ENCODE assay signal across 8 cellular contexts in genomic region chrX:14029425-14030247, GRCh38. TPM values are rescaled to one million over a fixed set of nuclear protein-coding genes. Genes with fewer than 3 reads are reported as not detected.
DNase-seq lines count a peak whose midpoint lies in the region; ATAC-seq, FAIRE-seq and TF ChIP-seq lines count a peak whose summit lies in the region.

A gene with protein sequence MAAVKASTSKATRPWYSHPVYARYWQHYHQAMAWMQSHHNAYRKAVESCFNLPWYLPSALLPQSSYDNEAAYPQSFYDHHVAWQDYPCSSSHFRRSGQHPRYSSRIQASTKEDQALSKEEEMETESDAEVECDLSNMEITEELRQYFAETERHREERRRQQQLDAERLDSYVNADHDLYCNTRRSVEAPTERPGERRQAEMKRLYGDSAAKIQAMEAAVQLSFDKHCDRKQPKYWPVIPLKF (minus strand): TSS chrX:14029892. CDS start chrX:14021478, 8,414 bp downstream.

- no peaks in the 10 kb centered on the region for H3K27me3 Mint-ChIP-seq in T-helper 17 cell

- TF ChIP-seq POLR2A in GM12891 (IDR thresholded peaks at IDR 0.05; ENCODE audit: low read depth, low read length) = 0 out of 2 replicates have a peak, but pooled peaks have one; percentile 50

- peaks cover 17% of the 10 kb centered on the region for H3K4me1 Mint-ChIP-seq in T-helper 17 cell

- TF ChIP-seq CTCF in right atrium auricular region (IDR thresholded peaks at IDR 0.05) = no peak

- H3K27ac ChIP-seq in right atrium auricular region = peak within 1 kb of the TSS; percentile 75 to 76

- H3K4me1 ChIP-seq in right atrium auricular region = peaks cover 0 to 20% of the 10 kb centered on the region in 2 donors

- H3K4me3 Mint-ChIP-seq in T-helper 17 cell = peak within 1 kb of the TSS; percentile 96

- no peaks in the 10 kb centered on the region for H3K36me3 ChIP-seq in right atrium auricular region

- no peaks in the 10 kb centered on the region for H3K9me3 ChIP-seq in T-helper 17 cell (ENCODE audit: control insufficient read depth, low read length, poor library complexity, severe bottlenecking)
- H3K9me3 ChIP-seq in right atrium auricular region = no peaks in the 10 kb centered on the region

- DNase-seq in GM12891 (ENCODE audit: insufficient read length, low spot score) = peak; percentile 39
- peak; percentile 43 for DNase-seq in NCI-H1436 treated with DMSO at 0.1 percent for 48 hours (lab: John Stamatoyannopoulos, UW)
- DNase-seq in T-helper 17 cell = peak; percentile 76 to 80 (median 77)
- peak in 55 of 56 donors; percentile 1 to 90 (median 70) for DNase-seq in amygdala (lab: John Stamatoyannopoulos, UW)
- DNase-seq in right atrium auricular region (ENCODE audit: low spot score) = peak; percentile 86
- DNase-seq in pulmonary artery endothelial cell (ENCODE audit: low read depth, low spot score) = peak; percentile 48
- peak; percentile 60 for DNase-seq in urothelium cell line (ENCODE audit: low spot score)

- peak; percentile 100 for FAIRE-seq in GM12891 (lab: Jason Lieb, UNC)
- FAIRE-seq in urothelium cell line (lab: Jason Lieb, UNC) = no peak

- peak within 1 kb of the TSS; percentile 98 for H3K27ac Mint-ChIP-seq in T-helper 17 cell

- H3K27me3 ChIP-seq in right atrium auricular region = no peaks in the 10 kb centered on the region

- ATAC-seq in HG02798 (IDR thresholded peaks at IDR 0.05; ENCODE audit: poor library complexity, unreplicated experiment) = peak; percentile 94
- ATAC-seq in T-helper 17 cell = peak; percentile 93

- H3K36me3 Mint-ChIP-seq in T-helper 17 cell (ENCODE audit: low read depth) = no peaks in the 10 kb centered on the region

- H3K4me3 ChIP-seq in right atrium auricular region = peak within 1 kb of the TSS; percentile 54 to 65

TF ChIP-seq in GM12891, 5 proteins besides CTCF, POLR2A, EP300 and RAD21:
- TF ChIP-seq POU2F2 (IDR thresholded peaks at IDR 0.05; ENCODE audit: low read depth, low read length) (peak; percentile 54; the same call in 1 of the 2 replicates), SPI1 (IDR thresholded peaks at IDR 0.05; ENCODE audit: low read depth, low read length) (no peak), POLR2AphosphoS5 (IDR thresholded peaks at IDR 0.05; ENCODE audit: low read depth, low read length) (peak; percentile 60; the same call in 1 of the 2 replicates), PAX5 (IDR thresholded peaks at IDR 0.05; ENCODE audit: insufficient read depth, low read length, severe bottlenecking) (no peak), TAF1 (IDR thresholded peaks at IDR 0.05; ENCODE audit: low read depth, low read length) (peak; percentile 5; the same call in 1 of the 2 replicates)
TF ChIP-seq in GM12891: peak in this region for 3.

RNA-seq across cellular contexts. Expression of the gene that starts here (rescaled TPM):
- 18.6 TPM for polyA plus RNA-seq in GM12891 (2012; ENCODE audit: low read depth, missing spikeins)
- total RNA-seq in T-helper 17 cell (10 to 100 TPM; 16.4 to 16.8 TPM), right atrium auricular region (10 to 100 TPM in 1 of 2 donors, 1 to 10 TPM in 1; 7.6 to 12.8 TPM), pulmonary artery endothelial cell (13.4 and 16.7 TPM in 2 replicates)

Comparison
In these comparisons a context has a peak if more than half of its experiments do, and no peak if none do; other contexts are left out.
1. Peak in every context shown above with its lines: DNase-seq, ATAC-seq, H3K4me3 ChIP-seq and H3K27ac ChIP-seq.